In the genomic region with DNA sequence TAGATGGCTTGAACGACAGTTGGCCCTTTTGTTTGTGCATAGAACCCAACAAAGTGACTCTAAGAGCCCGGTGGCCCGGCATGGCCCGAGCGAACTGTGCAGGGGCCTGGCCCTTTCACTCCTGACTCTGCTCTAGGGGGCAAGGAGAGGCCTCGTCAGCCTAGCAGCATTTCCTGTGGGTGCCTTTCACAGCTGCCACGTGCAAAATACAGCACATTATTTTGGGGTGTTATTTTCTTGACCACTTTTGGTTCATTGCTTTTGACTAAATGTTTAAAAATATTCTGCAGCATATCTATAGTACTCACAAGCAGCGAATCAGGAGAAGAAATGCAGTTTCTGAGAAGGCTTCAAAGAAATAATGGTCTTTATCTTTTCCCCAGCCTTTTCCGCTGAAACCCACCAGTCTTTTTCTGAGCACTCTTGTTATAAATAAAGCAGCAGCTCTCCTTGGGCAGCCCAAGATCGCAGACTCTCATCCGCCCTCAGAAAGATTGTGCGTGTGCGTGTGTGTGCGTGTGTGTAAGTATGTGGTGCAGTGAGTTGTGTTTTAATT, we compare ENCODE assay signal across 8 cellular contexts. TPM values are rescaled to one million over a fixed set of nuclear protein-coding genes. Genes with fewer than 3 reads are reported as not detected.
DNase-seq lines count a peak whose midpoint lies in the region; ATAC-seq lines count a peak whose summit lies in the region.

No MANE protein-coding gene starts in this region.

- peaks cover 61% of the 10 kb centered on the region for H3K36me3 Mint-ChIP-seq in activated CD8-positive, alpha-beta T cell treated with anti-CD3 and anti-CD28 coated beads, Interleukin-2, amount 10 ng/mL, durations not matched to agents 7 days and 5 days (ENCODE audit: low read depth)
- H3K36me3 Mint-ChIP-seq in natural killer cell treated with Interleukin-12 subunit alpha and Interleukin-12 subunit beta and Interleukin-15 and Interleukin-18, amount 100 ng/mL, for 72 hours, result peaks cover 6% of the 10 kb centered on the region

- H3K27me3 Mint-ChIP-seq in activated CD8-positive, alpha-beta T cell treated with anti-CD3 and anti-CD28 coated beads, Interleukin-2, amount 10 ng/mL, durations not matched to agents 7 days and 5 days (ENCODE audit: low read depth), result no peaks in the 10 kb centered on the region
- H3K27me3 Mint-ChIP-seq in natural killer cell treated with Interleukin-12 subunit alpha and Interleukin-12 subunit beta and Interleukin-15 and Interleukin-18, amount 100 ng/mL, for 72 hours, result no peaks in the 10 kb centered on the region

- peak overlapping the region; percentile 66 for H3K4me3 Mint-ChIP-seq in activated CD8-positive, alpha-beta T cell treated with anti-CD3 and anti-CD28 coated beads, Interleukin-2, amount 10 ng/mL, durations not matched to agents 7 days and 5 days
- peak overlapping the region; percentile 69 for H3K4me3 Mint-ChIP-seq in natural killer cell treated with Interleukin-12 subunit alpha and Interleukin-12 subunit beta and Interleukin-15 and Interleukin-18, amount 100 ng/mL, for 72 hours

- peaks cover 87% of the 10 kb centered on the region for H3K4me1 Mint-ChIP-seq in activated CD8-positive, alpha-beta T cell treated with anti-CD3 and anti-CD28 coated beads, Interleukin-2, amount 10 ng/mL, durations not matched to agents 7 days and 5 days (ENCODE audit: low read depth)
- peaks cover 75 to 76% of the 10 kb centered on the region in 2 donors for H3K4me1 Mint-ChIP-seq in natural killer cell treated with Interleukin-12 subunit alpha and Interleukin-12 subunit beta and Interleukin-15 and Interleukin-18, amount 100 ng/mL, for 72 hours (ENCODE audit: low read depth in 2 of 2)

- H3K9me3 Mint-ChIP-seq in activated CD8-positive, alpha-beta T cell treated with anti-CD3 and anti-CD28 coated beads, Interleukin-2, amount 10 ng/mL, durations not matched to agents 7 days and 5 days (ENCODE audit: insufficient read depth), result no peaks in the 10 kb centered on the region
- H3K9me3 Mint-ChIP-seq in natural killer cell treated with Interleukin-12 subunit alpha and Interleukin-12 subunit beta and Interleukin-15 and Interleukin-18, amount 100 ng/mL, for 72 hours, result no peaks in the 10 kb centered on the region

- H3K27ac Mint-ChIP-seq in activated CD8-positive, alpha-beta T cell treated with anti-CD3 and anti-CD28 coated beads, Interleukin-2, amount 10 ng/mL, durations not matched to agents 7 days and 5 days, result peak overlapping the region; percentile 97
- peak overlapping the region; percentile 82 to 90 for H3K27ac Mint-ChIP-seq in natural killer cell treated with Interleukin-12 subunit alpha and Interleukin-12 subunit beta and Interleukin-15 and Interleukin-18, amount 100 ng/mL, for 72 hours

- POLR2A ChIA-PET in activated CD8-positive, alpha-beta T cell treated with anti-CD3 and anti-CD28 coated beads, Interleukin-2, amount 10 ng/mL, durations not matched to agents 7 days and 5 days (lab: Charles Lee), result interaction anchor here (1.0 to 2.0 kb wide), 9 partner anchors 14 to 118 kb away, joined by 3 to 9 read pairs (median 5); partner anchors contain the start of gene DGKD

- peak; percentile 67 for ATAC-seq in HG02943 (IDR thresholded peaks at IDR 0.05; ENCODE audit: low read depth, unreplicated experiment)
- peak; percentile 87 for ATAC-seq in activated CD8-positive, alpha-beta T cell treated with anti-CD3 and anti-CD28 coated beads, Interleukin-2, amount 10 ng/mL, durations not matched to agents 7 days and 5 days
- ATAC-seq in natural killer cell treated with Interleukin-12 subunit alpha and Interleukin-12 subunit beta and Interleukin-15 and Interleukin-18, amount 100 ng/mL, for 72 hours, result peak; percentile 65 to 75

- DNase-seq in activated T-cell treated with anti-CD3 and anti-CD28 coated beads for 1 hour (ENCODE audit: low read depth) (peak; percentile 19), activated T-cell treated with anti-CD3 and anti-CD28 coated beads for 4 hours (no peak), HPDE6-E6E7 (ENCODE audit: extremely low spot score) (no peak), NCI-H446 (lab: John Stamatoyannopoulos, UW) (no peak), NCI-H345 treated with DMSO at 0.1 percent for 48 hours (lab: John Stamatoyannopoulos, UW; ENCODE audit: unreplicated experiment) (no peak)
- peak; percentile 77 for DNase-seq in activated CD8-positive, alpha-beta T cell treated with anti-CD3 and anti-CD28 coated beads, Interleukin-2, amount 10 ng/mL, durations not matched to agents 7 days and 5 days
- peak; percentile 74 for DNase-seq in natural killer cell treated with Interleukin-12 subunit alpha and Interleukin-12 subunit beta and Interleukin-15 and Interleukin-18, amount 100 ng/mL, for 72 hours (ENCODE audit: low spot score)

- CTCF ChIA-PET in activated CD8-positive, alpha-beta T cell treated with anti-CD3 and anti-CD28 coated beads, Interleukin-2, amount 10 ng/mL, durations not matched to agents 7 days and 5 days (lab: Charles Lee), result interaction anchor here (0.7 to 3.2 kb wide), 10 partner anchors 9 to 115 kb away, joined by 3 to 20 read pairs (median 8); partner anchors contain the start of gene DGKD

RNA-seq across cellular contexts. Expression of gene DGKD, which starts 31.3 kb away (rescaled TPM):
- 10 to 100 TPM; 92.1 to 94.2 TPM for total RNA-seq in activated CD8-positive, alpha-beta T cell treated with anti-CD3 and anti-CD28 coated beads, Interleukin-2, amount 10 ng/mL, durations not matched to agents 7 days and 5 days
- 100 to 1,000 TPM in 1 of 2 donors, 10 to 100 TPM in 1; 82.4 to 124 TPM for total RNA-seq in natural killer cell treated with Interleukin-12 subunit alpha and Interleukin-12 subunit beta and Interleukin-15 and Interleukin-18, amount 100 ng/mL, for 72 hours

Comparison
In these comparisons a context has a peak if more than half of its experiments do, and no peak if none do; other contexts are left out.
1. DNase-seq: peak in activated T-cell treated with anti-CD3 and anti-CD28 coated beads for 1 hour (single experiment), activated CD8-positive, alpha-beta T cell treated with anti-CD3 and anti-CD28 coated beads, Interleukin-2, amount 10 ng/mL, durations not matched to agents 7 days and 5 days (single experiment) and natural killer cell treated with Interleukin-12 subunit alpha and Interleukin-12 subunit beta and Interleukin-15 and Interleukin-18, amount 100 ng/mL, for 72 hours (single experiment); none in activated T-cell treated with anti-CD3 and anti-CD28 coated beads for 4 hours (single experiment), HPDE6-E6E7 (single experiment), NCI-H446 (0 of 2) and NCI-H345 treated with DMSO at 0.1 percent for 48 hours (single experiment).
2. Peak in every context shown above with its lines, with median percentiles within 50 percentile points of each other: ATAC-seq.